In the genomic region with DNA sequence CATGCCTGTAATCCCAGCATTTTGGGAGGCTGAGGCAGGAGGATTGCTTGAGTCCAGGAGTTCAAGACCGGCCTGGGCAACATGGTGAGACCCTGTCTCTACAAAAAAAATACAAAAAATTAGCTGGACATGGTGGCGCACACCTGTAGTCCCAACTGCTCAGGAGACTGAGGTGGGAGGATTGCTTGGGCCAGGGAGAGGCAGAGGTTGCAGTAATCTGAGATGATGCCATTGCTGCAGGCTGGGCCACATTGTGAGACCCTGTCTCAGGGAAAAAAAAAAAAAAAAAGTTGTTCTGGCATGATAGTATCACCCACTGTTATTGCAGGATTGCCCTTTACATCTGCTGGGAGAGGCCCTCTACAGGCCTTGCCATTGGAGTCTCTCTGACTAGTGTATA, we compare ENCODE assay signal across 15 cellular contexts. TPM values are rescaled to one million over a fixed set of nuclear protein-coding genes. Genes with fewer than 3 reads are reported as not detected.
A peak's percentile ranks its signal among the peaks of the same experiment; 100 is the strongest.
DNase-seq lines count a peak whose midpoint lies in the region; ATAC-seq, FAIRE-seq and TF ChIP-seq lines count a peak whose summit lies in the region.
"Had no signal": no experiment of that assay in that cellular context is flagged by ENCODE, and none has a peak within 500 bp of the region (broad histone marks: within the 10 kb centered on the region; RNA-seq: fewer than 3 reads in every experiment).

No MANE protein-coding gene starts in this region.

- TF ChIP-seq POLR2A in HCT116 (IDR thresholded peaks at IDR 0.05; ENCODE audit: borderline replicate concordance, extremely low read depth, insufficient read depth, insufficient read length) (no peak), HepG2 (IDR thresholded peaks at IDR 0.05; ENCODE audit: insufficient read depth in 1 of 2, low read depth in 2 of 2, low read length in 2 of 2) (no peak)

- 0 out of 2 replicates have a peak, but pooled peaks have one; percentile 11 for TF ChIP-seq CTCF in C4-2B (conservative IDR thresholded peaks at IDR 0.05)
- no peak for TF ChIP-seq CTCF in HCT116 (IDR thresholded peaks at IDR 0.05 in 2 of 3, conservative IDR thresholded peaks at IDR 0.05 in 1 of 3; ENCODE audit: borderline replicate concordance in 1 of 3, insufficient read depth in 1 of 3, low read depth in 2 of 3, low read length in 2 of 3)
- TF ChIP-seq CTCF in RWPE1 (conservative IDR thresholded peaks at IDR 0.05; ENCODE audit: low read depth), result no peak
- no peak for TF ChIP-seq CTCF in endodermal cell (conservative IDR thresholded peaks at IDR 0.05)
- no peak for TF ChIP-seq CTCF in MCF 10A (IDR thresholded peaks at IDR 0.05; ENCODE audit: unreplicated experiment)
- TF ChIP-seq CTCF in HepG2 (CRISPR knock-in tag; IDR thresholded peaks at IDR 0.05), result no peak

- peaks cover 70% of the 10 kb centered on the region for H3K79me2 ChIP-seq in HCT116 (ENCODE audit: insufficient read depth, low read length)
- peaks cover 48% of the 10 kb centered on the region for H3K79me2 ChIP-seq in HepG2 (ENCODE audit: insufficient read depth, low read length)

- no peaks in the 10 kb centered on the region for H4K20me1 ChIP-seq in HCT116 (ENCODE audit: insufficient read depth)
- H4K20me1 ChIP-seq in HepG2 (ENCODE audit: insufficient read depth, low read length), result no peaks in the 10 kb centered on the region; the same call in 1 of the 2 replicates

- CTCF ChIA-PET in HCT116 (lab: Charles Lee), result no interaction called here
- CTCF ChIA-PET in RWPE1 (lab: Yijun Ruan, JAX), result interaction anchor here (0.6 kb wide), 1 partner anchor 137 kb away, joined by 3 read pairs; no protein-coding TSS in a partner anchor
- CTCF ChIA-PET in MCF 10A (lab: Yijun Ruan, JAX), result interaction anchor here (0.7 to 1.4 kb wide), 3 partner anchors 13 to 142 kb away, joined by 3 read pairs; no protein-coding TSS in a partner anchor
- CTCF ChIA-PET in HepG2 (lab: Yijun Ruan, JAX; ENCODE audit: low intra/inter-chr PET ratio, low total read pairs), result no interaction called here

- H3K27ac Mint-ChIP-seq in endodermal cell (peak overlapping the region; percentile 8), MCF 10A (ENCODE audit: low read depth, unreplicated experiment) (no peak overlapping the region)

- H3K4me1 Mint-ChIP-seq in endodermal cell, result peaks cover 15% of the 10 kb centered on the region
- peaks cover 29% of the 10 kb centered on the region for H3K4me1 Mint-ChIP-seq in MCF 10A (ENCODE audit: insufficient read depth, unreplicated experiment)

- H2AFZ ChIP-seq in HCT116 (ENCODE audit: low read depth, low read length, poor library complexity, severe bottlenecking) (no peak overlapping the region), HepG2 (ENCODE audit: low read length) (no peak overlapping the region)

- no peak for FAIRE-seq in HepG2 (lab: Jason Lieb, UNC)

- no peak overlapping the region for H3K4me3 Mint-ChIP-seq in endodermal cell
- H3K4me3 Mint-ChIP-seq in MCF 10A (ENCODE audit: unreplicated experiment), result no peak overlapping the region

- no peak overlapping the region for H3K4me3 ChIP-seq in HCT116 (replicated peaks in 1 of 2; ENCODE audit: low read depth in 1 of 2, low read length in 2 of 2)
- H3K4me3 ChIP-seq in endodermal cell (ENCODE audit: low read length), result no peak overlapping the region
- no peak overlapping the region for H3K4me3 ChIP-seq in HepG2 (replicated peaks in 1 of 3; ENCODE audit: insufficient read depth in 1 of 3, low read depth in 2 of 3, low read length in 3 of 3)

- WGBS in endodermal cell (ENCODE audit: insufficient coverage in 1 of 2, insufficient read length in 1 of 2), 2 experiments, result 96% methylated on average over 2 of the region's 2 CpGs; no CpG with 5 or more reads in 1 of the 2 experiments
- 100% methylated on average over 2 of the region's 2 CpGs for WGBS in HepG2 (ENCODE audit: low lambda C conversion rate)

- TF ChIP-seq RAD21 in HCT116 (IDR thresholded peaks at IDR 0.05; ENCODE audit: low read depth), result no peak
- TF ChIP-seq RAD21 in HepG2 (CRISPR knock-in tag; IDR thresholded peaks at IDR 0.05), result no peak

- peak overlapping the region; percentile 74 for H3K27ac ChIP-seq in C4-2B
- no peak overlapping the region for H3K27ac ChIP-seq in HCT116 (ENCODE audit: low read depth, low read length)
- H3K27ac ChIP-seq in RWPE1, result peak overlapping the region; percentile 19; the same call in 1 of the 2 replicates
- H3K27ac ChIP-seq in endodermal cell (ENCODE audit: low read depth, low read length), result no peak overlapping the region
- no peak overlapping the region for H3K27ac ChIP-seq in HepG2 (ENCODE audit: extremely low read length, insufficient read depth, low read length)

- H3K9me3 Mint-ChIP-seq in endodermal cell (no peaks in the 10 kb centered on the region), MCF 10A (ENCODE audit: unreplicated experiment) (no peaks in the 10 kb centered on the region)

- H3K4me1 ChIP-seq in HCT116 (ENCODE audit: control insufficient read depth in 1 of 2, insufficient read depth in 2 of 2, low read length in 2 of 2), result peaks cover 36 to 77% of the 10 kb centered on the region in 2 experiments
- no peaks in the 10 kb centered on the region for H3K4me1 ChIP-seq in endodermal cell (ENCODE audit: control insufficient read depth, insufficient read depth, low read length)
- H3K4me1 ChIP-seq in HepG2 (ENCODE audit: insufficient read depth, low read length), result peaks cover 12% of the 10 kb centered on the region

- H3K36me3 Mint-ChIP-seq in endodermal cell (ENCODE audit: low read depth), result peaks cover 48% of the 10 kb centered on the region
- peaks cover 39% of the 10 kb centered on the region for H3K36me3 Mint-ChIP-seq in MCF 10A (ENCODE audit: insufficient read depth, unreplicated experiment)

- H3K4me2 ChIP-seq in HCT116 (ENCODE audit: low read length) (peak overlapping the region; percentile 62), HepG2 (ENCODE audit: low read depth, low read length) (no peak overlapping the region)

- RAD21 ChIA-PET in HCT116 (lab: Charles Lee; ENCODE audit: low non-redundant PET in 1 of 2, low total read pairs in 2 of 2, uncharacterized antibody in 2 of 2, unreplicated experiment in 2 of 2), result no interaction called here

- H3K36me3 ChIP-seq in HCT116 (ENCODE audit: control insufficient read depth in 1 of 2, insufficient read depth in 2 of 2, low read length in 2 of 2) (peaks cover 4 to 16% of the 10 kb centered on the region in 2 experiments; a peak in 2 of 4 replicates), endodermal cell (ENCODE audit: control insufficient read depth, insufficient read depth, low read length) (peaks cover 53% of the 10 kb centered on the region), HepG2 (replicated peaks in 1 of 2; ENCODE audit: control insufficient read depth in 1 of 2, insufficient read depth in 2 of 2, low read length in 2 of 2) (peaks cover 11 to 37% of the 10 kb centered on the region in 2 experiments)

- ATAC-seq in HCT116, result no peak
- ATAC-seq in sciatic nerve, result no peak
- ATAC-seq in HepG2, result no peak

- H3K27me3 ChIP-seq in HCT116 (ENCODE audit: insufficient read depth, low read length) (no peaks in the 10 kb centered on the region), endodermal cell (ENCODE audit: control insufficient read depth, insufficient read depth, low read length, poor library complexity, severe bottlenecking) (no peaks in the 10 kb centered on the region), HepG2 (ENCODE audit: control insufficient read depth in 1 of 2, insufficient read depth in 2 of 2, low read length in 2 of 2) (no peaks in the 10 kb centered on the region)

- BruUV-seq in HCT116 (replicated peaks; lab: Mats Ljungman, UMichigan) (no TSS peak), MCF 10A (replicated peaks; lab: Mats Ljungman, UMichigan) (no TSS peak), HepG2 (replicated peaks; lab: Mats Ljungman, UMichigan) (no TSS peak)

- in situ Hi-C loops in HepG2 (cut with HindIII; ENCODE audit: extremely low pct_ligation_motif_present, low pct_unique_long_range_greater_than_20kb), result no loop called here

- no peaks in the 10 kb centered on the region for H3K9me3 ChIP-seq in HCT116 (ENCODE audit: control insufficient read depth in 1 of 2, insufficient read depth in 1 of 2, low read depth in 1 of 2, low read length in 2 of 2)
- peaks cover 8% of the 10 kb centered on the region for H3K9me3 ChIP-seq in endodermal cell (ENCODE audit: control insufficient read depth, low read length)
- H3K9me3 ChIP-seq in HepG2 (ENCODE audit: low read length), result no peaks in the 10 kb centered on the region

- DNase-seq in HCT116 (ENCODE audit: low read depth, low spot score) (no peak), RWPE1 (ENCODE audit: low spot score) (no peak), endodermal cell (no peak), MCF 10A (ENCODE audit: unreplicated experiment) (no peak), sciatic nerve (ENCODE audit: low spot score) (no peak), HepG2 (ENCODE audit: low spot score) (no peak), cerebellar cortex (ENCODE audit: low spot score) (no peak)
- DNase-seq: AML-193, DMS153, EL, NCI-H1048, NCI-H146, NCI-H2107, Right ventricle myocardium superior had no signal

- TF ChIP-seq EP300 in HepG2 (IDR thresholded peaks at IDR 0.05; ENCODE audit: low read depth in 2 of 2, low read length in 2 of 2), result no peak
- TF ChIP-seq EP300 in HepG2 (CRISPR knock-in tag; IDR thresholded peaks at IDR 0.05; ENCODE audit: borderline replicate concordance), result no peak

- POLR2A ChIA-PET in HCT116 (lab: Charles Lee) (no interaction called here), RWPE1 (lab: Yijun Ruan, JAX; ENCODE audit: low non-redundant PET) (no interaction called here), MCF 10A (lab: Yijun Ruan, JAX) (interaction anchor here (0.6 to 6.8 kb wide), 4 partner anchors 9 to 336 kb away, joined by 3 to 44 read pairs (median 4); a partner anchor contains a TSS), HepG2 (lab: Yijun Ruan, JAX) (no interaction called here)

- H3K9ac ChIP-seq in HCT116 (ENCODE audit: low read length) (no peak overlapping the region), endodermal cell (ENCODE audit: extremely low read depth, low read length, poor library complexity, severe bottlenecking) (no peak overlapping the region), HepG2 (ENCODE audit: insufficient read depth, low read depth, low read length) (no peak overlapping the region)

- H3K27me3 Mint-ChIP-seq in endodermal cell (ENCODE audit: insufficient read depth), result no peaks in the 10 kb centered on the region
- no peaks in the 10 kb centered on the region for H3K27me3 Mint-ChIP-seq in MCF 10A (ENCODE audit: insufficient read depth, unreplicated experiment)

- intact Hi-C loops in HCT116 (cut with micrococcal nuclease), result no loop called here
- intact Hi-C loops in MCF 10A (cut with micrococcal nuclease), result no loop called here
- intact Hi-C loops in sciatic nerve (cut with DNase I), result no loop called here
- intact Hi-C loops in HepG2 (cut with micrococcal nuclease; ENCODE audit: unreplicated experiment), result no loop called here

- H3K9me2 ChIP-seq in HCT116 (ENCODE audit: insufficient read depth), result no peaks in the 10 kb centered on the region

RNA-seq across cellular contexts. Expression of a gene that starts 18.4 kb away (rescaled TPM):
- total RNA-seq in HCT116 (2021; ENCODE audit: unreplicated experiment), result 135 TPM
- polyA plus RNA-seq in HCT116 (2012), result 127 and 143 TPM in 2 replicates
- total RNA-seq in endodermal cell, result 100 to 1,000 TPM; 223 to 266 TPM
- polyA plus RNA-seq in endodermal cell (2013, experiment 1 of 2), result 276 TPM
- 252 TPM for polyA plus RNA-seq in endodermal cell (2013, experiment 2 of 2)
- total RNA-seq in MCF 10A (2022), result 149 and 193 TPM in 2 replicates
- 130 TPM for total RNA-seq in sciatic nerve
- total RNA-seq in HepG2 (2016; rRNA removed; fragmentation: Illumina TruSeq; extraction: Trizol), result 60.1 and 136 TPM in 2 replicates
- total RNA-seq in HepG2 (2016; cell fraction: cytosol; rRNA removed; fragmentation: Illumina TruSeq; extraction: Trizol; ENCODE audit: low read depth), result 427 and 465 TPM in 2 replicates
- 62.2 and 127 TPM in 2 replicates for total RNA-seq in HepG2 (2016; cell fraction: insoluble cytoplasmic fraction; rRNA removed; fragmentation: Illumina TruSeq; extraction: Trizol)
- 131 and 135 TPM in 2 replicates for total RNA-seq in HepG2 (2016; cell fraction: membrane; rRNA removed; fragmentation: Illumina TruSeq; extraction: Trizol)
- 67.8 and 78.6 TPM in 2 replicates for total RNA-seq in HepG2 (2016; cell fraction: nucleus; rRNA removed; fragmentation: Illumina TruSeq; extraction: Trizol)
- 162 and 194 TPM in 2 replicates for polyA plus RNA-seq in HepG2 (2011; rRNA removed)
- polyA plus RNA-seq in HepG2 (2011; cell fraction: cytosol; rRNA removed), result 81.2 and 134 TPM in 2 replicates
- 23.1 and 30.4 TPM in 2 replicates for polyA plus RNA-seq in HepG2 (2011; cell fraction: nucleus; rRNA removed)
- 126 and 155 TPM in 2 replicates for polyA plus RNA-seq in HepG2 (2012)
- polyA plus RNA-seq in HepG2 (2016; cell fraction: cytosol; fragmentation: Illumina TruSeq; extraction: Trizol; ENCODE audit: low read depth), result 16.3 and 18.9 TPM in 2 replicates
- polyA plus RNA-seq in HepG2 (2016; cell fraction: insoluble cytoplasmic fraction; fragmentation: Illumina TruSeq; extraction: Trizol; ENCODE audit: low read depth), result 227 and 248 TPM in 2 replicates
- polyA plus RNA-seq in HepG2 (2016; cell fraction: membrane; fragmentation: Illumina TruSeq; extraction: Trizol; ENCODE audit: low read depth), result 22.8 and 26.0 TPM in 2 replicates
- 96.5 and 111 TPM in 2 replicates for polyA plus RNA-seq in HepG2 (2016; cell fraction: nucleus; fragmentation: Illumina TruSeq; extraction: Trizol; ENCODE audit: insufficient read depth, low read depth)
- 126 and 271 TPM in 2 replicates for polyA minus RNA-seq in HepG2 (2011; rRNA and poly(A)+ RNA removed; ENCODE audit: low replicate concordance)
- polyA minus RNA-seq in HepG2 (2011; cell fraction: cytosol; rRNA and poly(A)+ RNA removed), result 105 and 118 TPM in 2 replicates
- 95.1 and 136 TPM in 2 replicates for polyA minus RNA-seq in HepG2 (2011; cell fraction: nucleus; rRNA and poly(A)+ RNA removed)

Comparison
In these comparisons a context has a peak if more than half of its experiments do, and no peak if none do; other contexts are left out.
1. H3K27ac ChIP-seq: peak in C4-2B (single experiment) and RWPE1 (single experiment); none in HCT116 (single experiment), endodermal cell (single experiment) and HepG2 (single experiment).
2. CTCF ChIA-PET loops: an anchor here in RWPE1 (0.6 kb wide) and MCF 10A (0.7 to 1.4 kb wide); none called in HCT116 and HepG2.